Comparison of ENCODE assay signal across 18 cellular contexts in the genomic region with DNA sequence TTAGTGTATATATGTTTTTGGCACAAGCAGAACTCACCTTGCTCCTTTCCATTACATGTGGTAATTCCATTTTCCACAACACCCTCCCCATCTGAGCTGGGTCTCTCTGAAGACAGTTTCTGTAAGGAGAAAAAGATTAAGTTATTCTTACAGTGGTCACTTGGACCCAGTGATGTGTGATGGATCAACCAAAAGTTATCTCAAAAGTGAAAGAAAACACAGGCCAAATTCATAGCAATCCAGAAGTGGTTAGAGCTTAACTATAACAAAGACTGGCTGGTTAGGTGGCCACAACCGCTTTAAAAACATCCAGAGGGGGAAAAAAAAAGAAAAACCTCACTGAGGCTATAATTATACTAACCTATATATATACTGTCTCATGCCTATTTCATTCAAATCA.
"Had no signal": no experiment of that assay in that cellular context is flagged by ENCODE, and none has a peak within 500 bp of the region (broad histone marks: within the 10 kb centered on the region; RNA-seq: fewer than 3 reads in every experiment).

No MANE protein-coding gene starts in this region.

- FAIRE-seq: pancreas, TTC549 had no signal

- H3K4me3 ChIP-seq: left ventricle myocardium inferior, pancreas, skin epidermis, tibial nerve, vagina had no signal

- DNase-seq: activated CD4-positive, alpha-beta T cell treated with anti-CD3 and anti-CD28 coated beads for 48 hours; activated gamma-delta T cell treated with Interleukin-2 at 50 U/mL for 16 hours; effector memory CD4-positive, alpha-beta T cell; hypothalamus; left ventricle myocardium inferior; pancreas; stimulated activated CD4-positive, alpha-beta T cell treated with anti-CD3 and anti-CD28 coated beads, Interleukin-15, amount 100 ng/mL, for 24 hours; stimulated activated CD4-positive, alpha-beta T cell treated with anti-CD3 and anti-CD28 coated beads, Interleukin-4, amount 100 ng/mL, for 1 hour; stimulated activated naive B cell treated with anti-CD40 and anti-IgM and Interleukin-4, amounts not matched to agents 10 μg/mL and 1 μg/mL and 100 μg/mL, for 72 hours; substantia nigra had no signal

- H3K27me3 Mint-ChIP-seq: activated naive CD8-positive, alpha-beta T cell had no signal

- H3K9me3 Mint-ChIP-seq: dendritic cell treated with granulocyte-macrophage colony-stimulating factor and Interleukin-4, amounts not matched to agents 40 ng/mL and 50 ng/mL, for 4 days; stimulated activated naive B cell treated with anti-CD40 and anti-IgM and Interleukin-4, amounts not matched to agents 10 μg/mL and 1 μg/mL and 100 μg/mL, for 72 hours; WTC11 had no signal

- H3K4me1 Mint-ChIP-seq: stimulated activated naive B cell treated with anti-CD40 and anti-IgM and Interleukin-4, amounts not matched to agents 10 μg/mL and 1 μg/mL and 100 μg/mL, for 72 hours had no signal

- H3K27ac ChIP-seq: epithelial cell of prostate, left ventricle myocardium inferior, pancreas, skin epidermis, tibial nerve, vagina had no signal

- H3K27me3 ChIP-seq: pancreas, tibial nerve, vagina had no signal

- H3K27ac Mint-ChIP-seq: activated naive CD8-positive, alpha-beta T cell; dendritic cell treated with granulocyte-macrophage colony-stimulating factor and Interleukin-4, amounts not matched to agents 40 ng/mL and 50 ng/mL, for 4 days; stimulated activated naive B cell treated with anti-CD40 and anti-IgM and Interleukin-4, amounts not matched to agents 10 μg/mL and 1 μg/mL and 100 μg/mL, for 72 hours had no signal

- H3K4me3 Mint-ChIP-seq: activated naive CD8-positive, alpha-beta T cell; dendritic cell treated with granulocyte-macrophage colony-stimulating factor and Interleukin-4, amounts not matched to agents 40 ng/mL and 50 ng/mL, for 4 days; stimulated activated naive B cell treated with anti-CD40 and anti-IgM and Interleukin-4, amounts not matched to agents 10 μg/mL and 1 μg/mL and 100 μg/mL, for 72 hours; WTC11 had no signal

- ATAC-seq: stimulated activated naive B cell treated with anti-CD40 and anti-IgM and Interleukin-4, amounts not matched to agents 10 μg/mL and 1 μg/mL and 100 μg/mL, for 72 hours; WTC11 had no signal

- H3K9me3 ChIP-seq: left ventricle myocardium inferior, pancreas, tibial nerve, vagina had no signal
